ENCODE assay signal across 8 cellular contexts in the genomic region with DNA sequence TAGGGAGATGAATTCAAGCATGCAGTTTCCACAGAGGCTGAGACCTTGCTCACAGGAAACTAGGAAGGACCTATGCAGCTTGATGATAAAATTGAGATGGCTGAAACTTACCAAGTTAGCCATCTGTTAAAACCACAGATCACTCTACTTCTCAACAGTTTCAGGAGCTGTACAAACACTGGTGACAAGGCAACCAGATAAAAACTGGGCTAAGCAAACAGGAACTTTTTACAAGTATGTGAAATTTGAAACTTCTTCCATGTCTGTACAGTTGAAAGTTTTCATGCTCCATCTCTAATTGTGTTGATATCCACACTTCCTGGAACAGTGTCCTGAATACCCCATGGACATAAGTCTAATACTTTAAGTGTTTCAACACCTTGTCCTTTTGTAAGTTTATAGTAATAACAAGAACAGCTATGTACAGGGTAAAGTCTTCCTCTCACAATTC.
DNase-seq lines count a peak whose midpoint lies in the region; ATAC-seq and TF ChIP-seq lines count a peak whose summit lies in the region.

No MANE protein-coding gene starts in this region.

- no peak for TF ChIP-seq CTCF in DOHH2 (IDR thresholded peaks at IDR 0.05; ENCODE audit: low read depth, low read length, poor library complexity, severe bottlenecking)
- no peak for TF ChIP-seq CTCF in VCaP (conservative IDR thresholded peaks at IDR 0.05)

- POLR2A ChIA-PET in naive thymus-derived CD4-positive, alpha-beta T cell (lab: Charles Lee), result no interaction called here
- POLR2A ChIA-PET in naive thymus-derived CD8-positive, alpha-beta T cell (lab: Charles Lee), result interaction anchor here (1.4 kb wide), 1 partner anchor 229 kb away, joined by 3 read pairs; no protein-coding TSS in a partner anchor

- peak overlapping the region; percentile 51 for H3K4me3 ChIP-seq in DOHH2 (ENCODE audit: low read length)
- no peak overlapping the region for H3K4me3 ChIP-seq in naive thymus-derived CD4-positive, alpha-beta T cell (ENCODE audit: low read length)

- ATAC-seq in GM19372 (IDR thresholded peaks at IDR 0.05; ENCODE audit: low read depth, unreplicated experiment) (peak; percentile 99), HG03342 (IDR thresholded peaks at IDR 0.05; ENCODE audit: unreplicated experiment) (peak; percentile 96)
- ATAC-seq in naive thymus-derived CD4-positive, alpha-beta T cell, result peak; percentile 63
- no peak for ATAC-seq in naive thymus-derived CD8-positive, alpha-beta T cell

- no peaks in the 10 kb centered on the region for H3K9me3 Mint-ChIP-seq in naive thymus-derived CD4-positive, alpha-beta T cell
- no peaks in the 10 kb centered on the region for H3K9me3 Mint-ChIP-seq in naive thymus-derived CD8-positive, alpha-beta T cell

- H3K79me2 ChIP-seq in DOHH2 (ENCODE audit: control insufficient read depth, low read length), result no peaks in the 10 kb centered on the region

- H3K9me2 ChIP-seq in DOHH2 (replicated peaks; ENCODE audit: control insufficient read depth, low read length), result no peaks in the 10 kb centered on the region

- H3K27me3 Mint-ChIP-seq in naive thymus-derived CD4-positive, alpha-beta T cell, result no peaks in the 10 kb centered on the region
- H3K27me3 Mint-ChIP-seq in naive thymus-derived CD8-positive, alpha-beta T cell, result no peaks in the 10 kb centered on the region

- H3K4me1 ChIP-seq in DOHH2 (ENCODE audit: control insufficient read depth, low read length), result peaks cover 87% of the 10 kb centered on the region
- no peaks in the 10 kb centered on the region for H3K4me1 ChIP-seq in naive thymus-derived CD4-positive, alpha-beta T cell (ENCODE audit: control insufficient read depth in 2 of 2, insufficient read depth in 2 of 2, low read length in 2 of 2)

- peak overlapping the region; percentile 68 for H3K4me2 ChIP-seq in DOHH2 (ENCODE audit: low read length)

- H3K4me3 Mint-ChIP-seq in naive thymus-derived CD4-positive, alpha-beta T cell, result no peak overlapping the region
- no peak overlapping the region for H3K4me3 Mint-ChIP-seq in naive thymus-derived CD8-positive, alpha-beta T cell

- peaks cover 20% of the 10 kb centered on the region for H3K36me3 ChIP-seq in DOHH2 (ENCODE audit: control insufficient read depth, low read length)
- H3K36me3 ChIP-seq in naive thymus-derived CD4-positive, alpha-beta T cell (ENCODE audit: control insufficient read depth in 2 of 3, insufficient read depth in 3 of 3, low read length in 3 of 3), result peaks cover 0 to 12% (median 9%) of the 10 kb centered on the region in 3 experiments

- no peaks in the 10 kb centered on the region for H4K20me1 ChIP-seq in DOHH2 (ENCODE audit: control insufficient read depth, insufficient read depth, low read depth, low read length)

- intact Hi-C loops in naive thymus-derived CD4-positive, alpha-beta T cell (cut with micrococcal nuclease), result loop anchor here in 1 of 2 donors (10.0 kb wide), 1 partner anchor 272 kb away; no protein-coding TSS in a partner anchor

- peaks cover 56% of the 10 kb centered on the region for H3F3A ChIP-seq in DOHH2 (ENCODE audit: control insufficient read depth, insufficient read depth)

- peaks cover 0 to 50% (median 27%) of the 10 kb centered on the region in 5 donors for H3K36me3 Mint-ChIP-seq in naive thymus-derived CD4-positive, alpha-beta T cell
- peaks cover 1 to 75% (median 23%) of the 10 kb centered on the region in 3 donors for H3K36me3 Mint-ChIP-seq in naive thymus-derived CD8-positive, alpha-beta T cell

- DNase-seq in naive thymus-derived CD4-positive, alpha-beta T cell, result no peak
- DNase-seq in midbrain (lab: John Stamatoyannopoulos, UW), result no peak
- no peak for DNase-seq in globus pallidus (ENCODE audit: low spot score)
- no peak for DNase-seq in naive thymus-derived CD8-positive, alpha-beta T cell

- peaks cover 0 to 7% (median 0%) of the 10 kb centered on the region in 7 donors for H3K4me1 Mint-ChIP-seq in naive thymus-derived CD4-positive, alpha-beta T cell
- H3K4me1 Mint-ChIP-seq in naive thymus-derived CD8-positive, alpha-beta T cell, result peaks cover 0 to 25% (median 0%) of the 10 kb centered on the region in 4 donors

- H3K27ac Mint-ChIP-seq in naive thymus-derived CD4-positive, alpha-beta T cell, result no peak overlapping the region
- peak overlapping the region in 4 of 10 donors; percentile 5 to 49 (median 30) for H3K27ac Mint-ChIP-seq in naive thymus-derived CD8-positive, alpha-beta T cell

- no peaks in the 10 kb centered on the region for H3K27me3 ChIP-seq in DOHH2 (ENCODE audit: control insufficient read depth, low read length)
- H3K27me3 ChIP-seq in naive thymus-derived CD4-positive, alpha-beta T cell (ENCODE audit: control insufficient read depth in 2 of 2, insufficient read depth in 2 of 2, low read length in 2 of 2), result no peaks in the 10 kb centered on the region

- peak overlapping the region; percentile 97 for H3K27ac ChIP-seq in DOHH2 (ENCODE audit: low read depth, low read length)
- peak overlapping the region; percentile 83 for H3K27ac ChIP-seq in VCaP
- H3K27ac ChIP-seq in naive thymus-derived CD4-positive, alpha-beta T cell (ENCODE audit: low read depth, low read length), result no peak overlapping the region

- CTCF ChIA-PET in naive thymus-derived CD4-positive, alpha-beta T cell (lab: Charles Lee), result interaction anchor here (1.7 to 4.3 kb wide), 2 partner anchors 226 to 229 kb away, joined by 3 to 28 read pairs; no protein-coding TSS in a partner anchor

- H3K9me3 ChIP-seq in DOHH2 (ENCODE audit: control insufficient read depth, insufficient read depth, low read length), result no peaks in the 10 kb centered on the region
- H3K9me3 ChIP-seq in naive thymus-derived CD4-positive, alpha-beta T cell (ENCODE audit: control insufficient read depth in 2 of 3, low read length in 3 of 3), result no peaks in the 10 kb centered on the region

Comparison
In these comparisons a context has a peak if more than half of its experiments do, and no peak if none do; other contexts are left out.
1. ATAC-seq: peak in GM19372 (single experiment), HG03342 (single experiment) and naive thymus-derived CD4-positive, alpha-beta T cell (single experiment); none in naive thymus-derived CD8-positive, alpha-beta T cell (0 of 2).